8 cellular contexts compared by ENCODE assay signal in genomic region chr7:6026011-6026819, GRCh38. TPM values are rescaled to one million over a fixed set of nuclear protein-coding genes. Genes with fewer than 3 reads are reported as not detected.
DNase-seq lines count a peak whose midpoint lies in the region; ATAC-seq and TF ChIP-seq lines count a peak whose summit lies in the region.

No MANE protein-coding gene starts in this region.

- BruUV-seq in Panc1 (replicated peaks; lab: Mats Ljungman, UMichigan) = no TSS peak

- H3K4me3 ChIP-seq in Panc1 (ENCODE audit: low read depth in 2 of 2, low read length in 2 of 2) (no peak overlapping the region), gastroesophageal sphincter (peak overlapping the region in 1 of 2 donors; percentile 25)

- H3K27me3 ChIP-seq in Panc1 (ENCODE audit: control insufficient read depth, insufficient read depth, low read length) (no peaks in the 10 kb centered on the region), gastroesophageal sphincter (no peaks in the 10 kb centered on the region)

- H3K36me3 ChIP-seq in Panc1 (ENCODE audit: control insufficient read depth, insufficient read depth, low read length) (peaks cover 24% of the 10 kb centered on the region), gastroesophageal sphincter (peaks cover 0 to 98% of the 10 kb centered on the region in 2 donors)

- H3K36me3 Mint-ChIP-seq in activated T-helper 1 cell treated with anti-CD3 and anti-CD28 coated beads, Interleukin-12 subunit alpha, Interleukin-12 subunit beta, Interleukin-2, Interleukin-4 antibody, amounts not matched to agents 30 ng/mL and 10 ng/mL and 1 ng/mL, durations not matched to agents 14 hours and 24 hours and 36 hours (ENCODE audit: low read depth) = peaks cover 55% of the 10 kb centered on the region

- H3K9me3 Mint-ChIP-seq in activated T-helper 1 cell treated with anti-CD3 and anti-CD28 coated beads, Interleukin-12 subunit alpha, Interleukin-12 subunit beta, Interleukin-2, Interleukin-4 antibody, amounts not matched to agents 30 ng/mL and 10 ng/mL and 1 ng/mL, durations not matched to agents 14 hours and 24 hours and 36 hours = no peaks in the 10 kb centered on the region

- DNase-seq in Panc1 (ENCODE audit: low read depth, low spot score) = no peak
- peak; percentile 61 for DNase-seq in activated T-helper 1 cell treated with anti-CD3 and anti-CD28 coated beads, Interleukin-12 subunit alpha, Interleukin-12 subunit beta, Interleukin-2, Interleukin-4 antibody, amounts not matched to agents 30 ng/mL and 10 ng/mL and 1 ng/mL, durations not matched to agents 14 hours and 24 hours and 36 hours (ENCODE audit: low spot score)
- peak in 7 of 10 donors; percentile 17 to 86 (median 31) for DNase-seq in posterior cingulate gyrus
- DNase-seq in ureter (ENCODE audit: low spot score) = peak; percentile 64

- TF ChIP-seq EP300 in gastroesophageal sphincter (IDR thresholded peaks at IDR 0.05) = no peak

- ATAC-seq in GM18519 (IDR thresholded peaks at IDR 0.05; ENCODE audit: low FRiP score, unreplicated experiment) (peak; percentile 51), HG03139 (IDR thresholded peaks at IDR 0.05; ENCODE audit: unreplicated experiment) (peak; percentile 90), Panc1 (peak; percentile 88), gastroesophageal sphincter (peak; percentile 80)

- H3K4me1 Mint-ChIP-seq in activated T-helper 1 cell treated with anti-CD3 and anti-CD28 coated beads, Interleukin-12 subunit alpha, Interleukin-12 subunit beta, Interleukin-2, Interleukin-4 antibody, amounts not matched to agents 30 ng/mL and 10 ng/mL and 1 ng/mL, durations not matched to agents 14 hours and 24 hours and 36 hours (ENCODE audit: low read depth) = peaks cover 17% of the 10 kb centered on the region

- POLR2A ChIA-PET in Panc1 (lab: Charles Lee) = interaction anchor here (0.6 kb wide), 2 partner anchors 16 to 20 kb away, joined by 3 to 4 read pairs; no protein-coding TSS in a partner anchor

- 55 to 76% methylated on average over 5 to 6 of the region's 22 CpGs for WGBS in gastroesophageal sphincter (ENCODE audit: low coverage in 1 of 2), 2 donors

- no peaks in the 10 kb centered on the region for H3K27me3 Mint-ChIP-seq in activated T-helper 1 cell treated with anti-CD3 and anti-CD28 coated beads, Interleukin-12 subunit alpha, Interleukin-12 subunit beta, Interleukin-2, Interleukin-4 antibody, amounts not matched to agents 30 ng/mL and 10 ng/mL and 1 ng/mL, durations not matched to agents 14 hours and 24 hours and 36 hours (ENCODE audit: insufficient read depth)

- H3K4me1 ChIP-seq in Panc1 (ENCODE audit: control insufficient read depth, insufficient read depth, low read length) (no peaks in the 10 kb centered on the region), gastroesophageal sphincter (no peaks in the 10 kb centered on the region)

- H3K9me3 ChIP-seq in Panc1 (ENCODE audit: control insufficient read depth, insufficient read depth, low read depth, low read length) (no peaks in the 10 kb centered on the region), gastroesophageal sphincter (no peaks in the 10 kb centered on the region)

- TF ChIP-seq POLR2A in gastroesophageal sphincter (IDR thresholded peaks at IDR 0.05) = no peak

- H3K4me3 Mint-ChIP-seq in activated T-helper 1 cell treated with anti-CD3 and anti-CD28 coated beads, Interleukin-12 subunit alpha, Interleukin-12 subunit beta, Interleukin-2, Interleukin-4 antibody, amounts not matched to agents 30 ng/mL and 10 ng/mL and 1 ng/mL, durations not matched to agents 14 hours and 24 hours and 36 hours = peak overlapping the region; percentile 78

- intact Hi-C loops in Panc1 (cut with micrococcal nuclease; ENCODE audit: unreplicated experiment) = no loop called here
- intact Hi-C loops in activated T-helper 1 cell treated with anti-CD3 and anti-CD28 coated beads, Interleukin-12 subunit alpha, Interleukin-12 subunit beta, Interleukin-2, Interleukin-4 antibody, amounts not matched to agents 30 ng/mL and 10 ng/mL and 1 ng/mL, durations not matched to agents 14 hours and 24 hours and 36 hours (cut with micrococcal nuclease) = no loop called here
- intact Hi-C loops in posterior cingulate gyrus (cut with DNase I) = no loop called here

- in situ Hi-C loops in Panc1 (cut with HindIII; ENCODE audit: low pct_unique_long_range_greater_than_20kb, low sequenced_read_pairs) = loop anchor here (5.0 kb wide), 1 partner anchor 91 kb away; no protein-coding TSS in a partner anchor

- TF ChIP-seq CTCF in 22Rv1 (IDR thresholded peaks at IDR 0.05) = peak; percentile 62
- no peak for TF ChIP-seq CTCF in Panc1 (IDR thresholded peaks at IDR 0.05)
- no peak for TF ChIP-seq CTCF in gastroesophageal sphincter (IDR thresholded peaks at IDR 0.05)

- H3K27ac Mint-ChIP-seq in activated T-helper 1 cell treated with anti-CD3 and anti-CD28 coated beads, Interleukin-12 subunit alpha, Interleukin-12 subunit beta, Interleukin-2, Interleukin-4 antibody, amounts not matched to agents 30 ng/mL and 10 ng/mL and 1 ng/mL, durations not matched to agents 14 hours and 24 hours and 36 hours = peak overlapping the region; percentile 85

- CTCF ChIA-PET in Panc1 (lab: Charles Lee) = interaction anchor here (1.3 kb wide), 1 partner anchor 343 kb away, joined by 5 read pairs; no protein-coding TSS in a partner anchor

- H3K27ac ChIP-seq in 22Rv1 (peak overlapping the region; percentile 8; the same call in 1 of the 2 replicates), Panc1 (ENCODE audit: low read length) (no peak overlapping the region), gastroesophageal sphincter (peak overlapping the region in 3 of 4 donors; percentile 32 to 63 (median 58))

RNA-seq across cellular contexts. Expression of gene ANKRD61, which starts 5.0 kb away (rescaled TPM):
- total RNA-seq in Panc1 (2021; ENCODE audit: unreplicated experiment) (0.18 TPM), gastroesophageal sphincter (under 1 TPM in 1 of 4 donors, not detected in 3; 0.27 TPM), ureter (not detected)
- 1.1 TPM for polyA plus RNA-seq in Panc1 (2012; ENCODE audit: insufficient read length)
- 0.44 and 0.56 TPM in 2 replicates for total RNA-seq in activated T-helper 1 cell treated with anti-CD3 and anti-CD28 coated beads, Interleukin-12 subunit alpha, Interleukin-12 subunit beta, Interleukin-2, Interleukin-4 antibody, amounts not matched to agents 30 ng/mL and 10 ng/mL and 1 ng/mL, durations not matched to agents 14 hours and 24 hours and 36 hours

RNA-seq across cellular contexts. Expression of gene AIMP2, which starts 17.1 kb away (rescaled TPM):
- 126 TPM for total RNA-seq in Panc1 (2021; ENCODE audit: unreplicated experiment)
- polyA plus RNA-seq in Panc1 (2012; ENCODE audit: insufficient read length) = 87.7 TPM
- 92.0 and 101 TPM in 2 replicates for total RNA-seq in activated T-helper 1 cell treated with anti-CD3 and anti-CD28 coated beads, Interleukin-12 subunit alpha, Interleukin-12 subunit beta, Interleukin-2, Interleukin-4 antibody, amounts not matched to agents 30 ng/mL and 10 ng/mL and 1 ng/mL, durations not matched to agents 14 hours and 24 hours and 36 hours
- total RNA-seq in gastroesophageal sphincter = 10 to 100 TPM; 25.1 to 52.2 (median 38.1) TPM
- 36.7 TPM for total RNA-seq in ureter

RNA-seq across cellular contexts. Expression of gene PMS2, which starts 17.4 kb away (rescaled TPM):
- total RNA-seq in Panc1 (2021; ENCODE audit: unreplicated experiment) (40.2 TPM), gastroesophageal sphincter (10 to 100 TPM in 1 of 4 donors, 1 to 10 TPM in 3; 9.1 to 11.0 (median 9.5) TPM), ureter (16.4 TPM)
- polyA plus RNA-seq in Panc1 (2012; ENCODE audit: insufficient read length) = 29.2 TPM
- total RNA-seq in activated T-helper 1 cell treated with anti-CD3 and anti-CD28 coated beads, Interleukin-12 subunit alpha, Interleukin-12 subunit beta, Interleukin-2, Interleukin-4 antibody, amounts not matched to agents 30 ng/mL and 10 ng/mL and 1 ng/mL, durations not matched to agents 14 hours and 24 hours and 36 hours = 20.3 and 25.8 TPM in 2 replicates

RNA-seq across cellular contexts. Expression of gene EIF2AK1, which starts 32.8 kb away (rescaled TPM):
- total RNA-seq in Panc1 (2021; ENCODE audit: unreplicated experiment) = 205 TPM
- 135 TPM for polyA plus RNA-seq in Panc1 (2012; ENCODE audit: insufficient read length)
- 98.9 and 104 TPM in 2 replicates for total RNA-seq in activated T-helper 1 cell treated with anti-CD3 and anti-CD28 coated beads, Interleukin-12 subunit alpha, Interleukin-12 subunit beta, Interleukin-2, Interleukin-4 antibody, amounts not matched to agents 30 ng/mL and 10 ng/mL and 1 ng/mL, durations not matched to agents 14 hours and 24 hours and 36 hours
- total RNA-seq in gastroesophageal sphincter = 100 to 1,000 TPM; 104 to 197 (median 116) TPM
- total RNA-seq in ureter = 68.0 TPM

RNA-seq across cellular contexts. Expression of gene RSPH10B, which starts 55.7 kb away (rescaled TPM):
- total RNA-seq in Panc1 (2021; ENCODE audit: unreplicated experiment) (0.26 TPM), gastroesophageal sphincter (not detected), ureter (0.44 TPM)
- polyA plus RNA-seq in Panc1 (2012; ENCODE audit: insufficient read length) = not detected
- 0.81 and 1.1 TPM in 2 replicates for total RNA-seq in activated T-helper 1 cell treated with anti-CD3 and anti-CD28 coated beads, Interleukin-12 subunit alpha, Interleukin-12 subunit beta, Interleukin-2, Interleukin-4 antibody, amounts not matched to agents 30 ng/mL and 10 ng/mL and 1 ng/mL, durations not matched to agents 14 hours and 24 hours and 36 hours
